Comparison of ENCODE assay signal across 8 cellular contexts in genomic region chr3:186849392-186849975, GRCh38. TPM values are rescaled to one million over a fixed set of nuclear protein-coding genes. Genes with fewer than 3 reads are reported as not detected.
DNase-seq lines count a peak whose midpoint lies in the region; ATAC-seq lines count a peak whose summit lies in the region.

No MANE protein-coding gene starts in this region.

- no peak for DNase-seq in Right ventricle myocardium inferior (ENCODE audit: missing footprints)
- DNase-seq in cardiac septum (ENCODE audit: low spot score): no peak
- peak; percentile 39 to 82 for DNase-seq in NCI-H526 (lab: John Stamatoyannopoulos, UW)
- DNase-seq in cerebellar cortex (ENCODE audit: low spot score): peak; percentile 37
- DNase-seq in natural killer cell treated with Interleukin-12 subunit alpha and Interleukin-12 subunit beta and Interleukin-15 and Interleukin-18, amount 100 ng/mL, for 72 hours (ENCODE audit: low spot score): no peak
- DNase-seq in NCI-H226: no peak
- DNase-seq in activated effector memory CD4-positive, alpha-beta T cell treated with anti-CD3 and anti-CD28 coated beads, Interleukin-2, amount 50 U/mL, for 16 hours: no peak

- intact Hi-C loops in Right ventricle myocardium inferior (cut with DNase I): loop anchor here (1.0 to 5.0 kb wide), 3 partner anchors 81 to 316 kb away; partner anchors contain the start of gene ST6GAL1
- intact Hi-C loops in cardiac septum (cut with DNase I): loop anchor here (2.0 kb wide), 2 partner anchors 79 to 315 kb away; no protein-coding TSS in a partner anchor

- H3K27ac Mint-ChIP-seq in natural killer cell treated with Interleukin-12 subunit alpha and Interleukin-12 subunit beta and Interleukin-15 and Interleukin-18, amount 100 ng/mL, for 72 hours: peak overlapping the region; percentile 55 to 86

- peaks cover 14 to 21% of the 10 kb centered on the region in 2 donors for H3K27me3 Mint-ChIP-seq in natural killer cell treated with Interleukin-12 subunit alpha and Interleukin-12 subunit beta and Interleukin-15 and Interleukin-18, amount 100 ng/mL, for 72 hours

- peaks cover 13% of the 10 kb centered on the region for H3K9me3 Mint-ChIP-seq in natural killer cell treated with Interleukin-12 subunit alpha and Interleukin-12 subunit beta and Interleukin-15 and Interleukin-18, amount 100 ng/mL, for 72 hours

- ATAC-seq in Right ventricle myocardium inferior: peak; percentile 70
- ATAC-seq in HG02981 (IDR thresholded peaks at IDR 0.05; ENCODE audit: unreplicated experiment): peak; percentile 85
- peak; percentile 76 to 78 for ATAC-seq in natural killer cell treated with Interleukin-12 subunit alpha and Interleukin-12 subunit beta and Interleukin-15 and Interleukin-18, amount 100 ng/mL, for 72 hours

- peaks cover 31 to 33% of the 10 kb centered on the region in 2 donors for H3K4me1 Mint-ChIP-seq in natural killer cell treated with Interleukin-12 subunit alpha and Interleukin-12 subunit beta and Interleukin-15 and Interleukin-18, amount 100 ng/mL, for 72 hours (ENCODE audit: low read depth in 2 of 2)

- no peak overlapping the region for H3K4me3 Mint-ChIP-seq in natural killer cell treated with Interleukin-12 subunit alpha and Interleukin-12 subunit beta and Interleukin-15 and Interleukin-18, amount 100 ng/mL, for 72 hours

- H3K36me3 Mint-ChIP-seq in natural killer cell treated with Interleukin-12 subunit alpha and Interleukin-12 subunit beta and Interleukin-15 and Interleukin-18, amount 100 ng/mL, for 72 hours: peaks cover 20% of the 10 kb centered on the region

RNA-seq across cellular contexts. Expression of gene ADIPOQ, which starts 7.0 kb away (rescaled TPM):
- 19.3 TPM for total RNA-seq in Right ventricle myocardium inferior
- total RNA-seq in cardiac septum: 1.5 TPM
- not detected for total RNA-seq in natural killer cell treated with Interleukin-12 subunit alpha and Interleukin-12 subunit beta and Interleukin-15 and Interleukin-18, amount 100 ng/mL, for 72 hours

RNA-seq across cellular contexts. Expression of gene RFC4, which starts 43.2 kb away (rescaled TPM):
- total RNA-seq in Right ventricle myocardium inferior: 11.1 TPM
- 6.4 TPM for total RNA-seq in cardiac septum
- total RNA-seq in natural killer cell treated with Interleukin-12 subunit alpha and Interleukin-12 subunit beta and Interleukin-15 and Interleukin-18, amount 100 ng/mL, for 72 hours: 100 to 1,000 TPM in 1 of 2 donors, 10 to 100 TPM in 1; 63.1 to 114 TPM

Comparison
In these comparisons a context has a peak if more than half of its experiments do, and no peak if none do; other contexts are left out.
1. DNase-seq: peak in NCI-H526 (2 of 2) and cerebellar cortex (single experiment); none in Right ventricle myocardium inferior (single experiment), cardiac septum (single experiment), natural killer cell treated with Interleukin-12 subunit alpha and Interleukin-12 subunit beta and Interleukin-15 and Interleukin-18, amount 100 ng/mL, for 72 hours (single experiment), NCI-H226 (single experiment) and activated effector memory CD4-positive, alpha-beta T cell treated with anti-CD3 and anti-CD28 coated beads, Interleukin-2, amount 50 U/mL, for 16 hours (single experiment).
2. Peak in every context shown above with its lines, with median percentiles within 50 percentile points of each other: ATAC-seq.